17 cellular contexts compared by ENCODE assay signal in genomic region chrX:9859711-9860555, GRCh38.
DNase-seq lines count a peak whose midpoint lies in the region; ATAC-seq, FAIRE-seq and TF ChIP-seq lines count a peak whose summit lies in the region.
"Had no signal": no experiment of that assay in that cellular context is flagged by ENCODE, and none has a peak within 500 bp of the region (broad histone marks: within the 10 kb centered on the region; RNA-seq: fewer than 3 reads in every experiment).

No MANE protein-coding gene starts in this region.

- H3K56ac ChIP-seq in IMR-90 (ENCODE audit: extremely low read depth, insufficient read depth, low read length) (no peak overlapping the region), H9 (ENCODE audit: insufficient read length, low read depth, low read length) (no peak overlapping the region)

- no peaks in the 10 kb centered on the region for H3K36me3 Mint-ChIP-seq in astrocyte (ENCODE audit: low read depth, unreplicated experiment)
- peaks cover 20 to 23% (median 20%) of the 10 kb centered on the region in 3 experiments for H3K36me3 Mint-ChIP-seq in H9 (ENCODE audit: insufficient read depth in 1 of 3, low read depth in 3 of 3)

- H3K4ac ChIP-seq in IMR-90 (ENCODE audit: low read depth, low read length), result peak overlapping the region; percentile 64
- H3K4ac ChIP-seq in H9 (ENCODE audit: low read depth, low read length), result no peak overlapping the region

- H3K4me2 ChIP-seq in IMR-90 (ENCODE audit: low read depth, low read length) (no peak overlapping the region), astrocyte (ENCODE audit: low read length) (peak overlapping the region; percentile 57), H9 (ENCODE audit: insufficient read depth, insufficient read length, low read length) (no peak overlapping the region)

- H3T11ph ChIP-seq in H9 (ENCODE audit: low read length), result no peak overlapping the region

- H3K9me3 ChIP-seq in IMR-90 (ENCODE audit: control insufficient read depth, insufficient read depth, low read length), result no peaks in the 10 kb centered on the region; the same call in 1 of the 2 replicates
- no peaks in the 10 kb centered on the region for H3K9me3 ChIP-seq in astrocyte (ENCODE audit: insufficient read depth, low read depth, low read length)
- H3K9me3 ChIP-seq in ascending aorta, result no peaks in the 10 kb centered on the region
- H3K9me3 ChIP-seq in H9 (ENCODE audit: control insufficient read depth, low read depth, low read length), result no peaks in the 10 kb centered on the region
- H3K9me3 ChIP-seq: ovary, tibial nerve had no signal

- H3K4me3 ChIP-seq in IMR-90 (ENCODE audit: insufficient read depth, low read depth, low read length) (no peak overlapping the region), astrocyte (ENCODE audit: insufficient read depth, low read depth, low read length) (no peak overlapping the region), ascending aorta (no peak overlapping the region)
- H3K4me3 ChIP-seq: K562, ovary, tibial nerve had no signal

- H2AK5ac ChIP-seq in IMR-90 (ENCODE audit: low read depth, low read length) (peak overlapping the region; percentile 13; the same call in 1 of the 2 replicates), H9 (ENCODE audit: insufficient read length, low read length) (no peak overlapping the region)

- H3K36me3 ChIP-seq in IMR-90 (ENCODE audit: control insufficient read depth, insufficient read depth, low read length) (no peaks in the 10 kb centered on the region), astrocyte (ENCODE audit: insufficient read depth, low read length) (no peaks in the 10 kb centered on the region), ascending aorta (no peaks in the 10 kb centered on the region)
- H3K36me3 ChIP-seq: ovary, tibial nerve had no signal

- 40% methylated on average over 1 of the region's 14 CpGs; no CpG with 5 or more reads in 1 of the 2 experiments for WGBS in IMR-90 (ENCODE audit: extremely low coverage in 2 of 2, insufficient read length in 1 of 2), 2 experiments
- WGBS in H9 (ENCODE audit: extremely low coverage, insufficient read length, low lambda C conversion rate), result no CpG with 5 or more reads among the region's 14 CpGs

- H2BK15ac ChIP-seq in IMR-90 (ENCODE audit: low read depth, low read length) (no peak overlapping the region), H9 (ENCODE audit: low read depth, low read length) (no peak overlapping the region)

- H3K9ac ChIP-seq in IMR-90 (ENCODE audit: low read depth, low read length), result no peak overlapping the region
- no peak overlapping the region for H3K9ac ChIP-seq in astrocyte (ENCODE audit: low read length)
- no peak overlapping the region for H3K9ac ChIP-seq in H9 (ENCODE audit: extremely low read depth, insufficient read length, low read length)

- H3K23ac ChIP-seq in IMR-90 (ENCODE audit: low read depth, low read length) (no peak overlapping the region), H9 (ENCODE audit: insufficient read length, low read depth, low read length) (no peak overlapping the region)

- intact Hi-C loops in IMR-90 (cut with micrococcal nuclease) (no loop called here), ascending aorta (cut with DNase I) (no loop called here)

- H3K9me1 ChIP-seq in IMR-90 (ENCODE audit: insufficient read depth, low read length), result peaks cover 3% of the 10 kb centered on the region; the same call in 1 of the 2 replicates

- H2BK20ac ChIP-seq in IMR-90 (ENCODE audit: low read depth, low read length), result peak overlapping the region; percentile 76
- H2BK20ac ChIP-seq in H9 (ENCODE audit: low read depth, low read length, poor library complexity, severe bottlenecking), result no peak overlapping the region

- POLR2A ChIA-PET in IMR-90 (lab: Charles Lee; ENCODE audit: unreplicated experiment), result no interaction called here

- peak overlapping the region; percentile 24 for H2AFZ ChIP-seq in IMR-90 (replicated peaks; ENCODE audit: low read length, poor library complexity)
- no peak overlapping the region for H2AFZ ChIP-seq in astrocyte (ENCODE audit: low read depth, low read length)
- no peak overlapping the region for H2AFZ ChIP-seq in H9 (ENCODE audit: low read length)

- no peak for TF ChIP-seq POLR2A in IMR-90 (IDR thresholded peaks at IDR 0.05; ENCODE audit: low read depth, low read length)

- H3K18ac ChIP-seq in IMR-90 (ENCODE audit: low read depth, low read length), result 0 out of 2 replicates have a peak overlapping the region, but pooled peaks have one; percentile 27
- no peak overlapping the region for H3K18ac ChIP-seq in H9 (ENCODE audit: insufficient read length, low read depth, low read length)

- FAIRE-seq in astrocyte (lab: Jason Lieb, UNC), result no peak
- FAIRE-seq: K562 had no signal

- H4K20me1 ChIP-seq in IMR-90 (ENCODE audit: insufficient read depth, low read length) (no peaks in the 10 kb centered on the region), astrocyte (ENCODE audit: insufficient read depth, low read length) (no peaks in the 10 kb centered on the region), H9 (ENCODE audit: control insufficient read depth, insufficient read depth, insufficient read length) (no peaks in the 10 kb centered on the region)

- H3K27ac Mint-ChIP-seq in astrocyte (ENCODE audit: unreplicated experiment) (peak overlapping the region; percentile 84), H9 (no peak overlapping the region; a peak in 1 of 7 replicates)
- H3K27ac Mint-ChIP-seq: activated CD4-positive, alpha-beta T cell treated with anti-CD3 and anti-CD28 coated beads, Interleukin-2, amount 10 ng/mL, durations not matched to agents 24 days and 14 days; stimulated activated naive B cell treated with anti-CD40 and anti-IgM and Interleukin-4, amounts not matched to agents 10 μg/mL and 1 μg/mL and 100 μg/mL, for 72 hours had no signal

- H3K79me1 ChIP-seq in IMR-90 (ENCODE audit: low read depth in 1 of 2, low read length in 2 of 2) (no peaks in the 10 kb centered on the region), H9 (ENCODE audit: insufficient read depth, low read depth, low read length, poor library complexity, severe bottlenecking) (peaks cover 3% of the 10 kb centered on the region)

- H3K4me3 Mint-ChIP-seq in astrocyte (ENCODE audit: unreplicated experiment), result no peak overlapping the region
- H3K4me3 Mint-ChIP-seq in H9, result no peak overlapping the region
- H3K4me3 Mint-ChIP-seq: activated CD4-positive, alpha-beta T cell treated with anti-CD3 and anti-CD28 coated beads, Interleukin-2, amount 10 ng/mL, durations not matched to agents 24 days and 14 days; stimulated activated naive B cell treated with anti-CD40 and anti-IgM and Interleukin-4, amounts not matched to agents 10 μg/mL and 1 μg/mL and 100 μg/mL, for 72 hours had no signal

- no peak overlapping the region for H2BK12ac ChIP-seq in H9 (ENCODE audit: insufficient read length, low read depth, low read length)

- no peak overlapping the region for H4K8ac ChIP-seq in IMR-90 (ENCODE audit: low read depth in 2 of 2, low read length in 2 of 2)
- H4K8ac ChIP-seq in H9 (replicated peaks; ENCODE audit: insufficient read length, low read depth, low read length), result no peak overlapping the region

- H3K4me1 Mint-ChIP-seq in astrocyte (ENCODE audit: low read depth, unreplicated experiment) (peaks cover 23% of the 10 kb centered on the region), H9 (peaks cover 18 to 29% of the 10 kb centered on the region in 2 experiments)
- H3K4me1 Mint-ChIP-seq: activated CD4-positive, alpha-beta T cell treated with anti-CD3 and anti-CD28 coated beads, Interleukin-2, amount 10 ng/mL, durations not matched to agents 24 days and 14 days had no signal

- H2BK120ac ChIP-seq in IMR-90 (ENCODE audit: low read depth, low read length) (peak overlapping the region; percentile 67), H9 (ENCODE audit: low read depth, low read length, poor library complexity, severe bottlenecking) (no peak overlapping the region)

- H2BK5ac ChIP-seq in IMR-90 (ENCODE audit: low read depth, low read length, poor library complexity, severe bottlenecking) (no peak overlapping the region), H9 (ENCODE audit: insufficient read length, low read length) (no peak overlapping the region)

- no peaks in the 10 kb centered on the region for H3K9me3 Mint-ChIP-seq in astrocyte (ENCODE audit: unreplicated experiment)
- H3K9me3 Mint-ChIP-seq in H9, result peaks cover 46 to 64% of the 10 kb centered on the region in 2 experiments
- H3K9me3 Mint-ChIP-seq: activated CD4-positive, alpha-beta T cell treated with anti-CD3 and anti-CD28 coated beads, Interleukin-2, amount 10 ng/mL, durations not matched to agents 24 days and 14 days; stimulated activated naive B cell treated with anti-CD40 and anti-IgM and Interleukin-4, amounts not matched to agents 10 μg/mL and 1 μg/mL and 100 μg/mL, for 72 hours had no signal

- no peak for TF ChIP-seq RAD21 in IMR-90 (IDR thresholded peaks at IDR 0.05; ENCODE audit: low read length)

- H3K27me3 Mint-ChIP-seq in astrocyte (ENCODE audit: low read depth, unreplicated experiment) (no peaks in the 10 kb centered on the region), H9 (ENCODE audit: low read depth) (no peaks in the 10 kb centered on the region; the same call in 1 of the 2 replicates)

- no peaks in the 10 kb centered on the region for H3K23me2 ChIP-seq in H9 (ENCODE audit: insufficient read length, low read depth, low read length, poor library complexity, severe bottlenecking)

- H4K91ac ChIP-seq in IMR-90 (ENCODE audit: insufficient read depth, low read depth, low read length), result peak overlapping the region; percentile 45
- H4K91ac ChIP-seq in H9 (ENCODE audit: insufficient read length, low read depth, low read length), result no peak overlapping the region

- peak; percentile 59 for ATAC-seq in IMR-90 (ENCODE audit: low read depth)
- ATAC-seq: K562; left colon; stimulated activated naive B cell treated with anti-CD40 and anti-IgM and Interleukin-4, amounts not matched to agents 10 μg/mL and 1 μg/mL and 100 μg/mL, for 72 hours had no signal

- no peak for TF ChIP-seq CTCF in IMR-90 (conservative IDR thresholded peaks at IDR 0.05; ENCODE audit: low read depth, low read length)
- TF ChIP-seq CTCF in astrocyte (IDR thresholded peaks at IDR 0.05; ENCODE audit: insufficient read depth, low read depth, low read length), result no peak
- no peak for TF ChIP-seq CTCF in ascending aorta (IDR thresholded peaks at IDR 0.05)
- no peak for TF ChIP-seq CTCF in H9 (conservative IDR thresholded peaks at IDR 0.05)

- in situ Hi-C loops in IMR-90 (cut with MboI; ENCODE audit: low sequenced_read_pairs), result no loop called here

- BruUV-seq in IMR-90 (replicated peaks; lab: Mats Ljungman, UMichigan), result no TSS peak

- H3K14ac ChIP-seq in IMR-90 (replicated peaks; ENCODE audit: low read depth, low read length) (peak overlapping the region; percentile 60), H9 (ENCODE audit: insufficient read depth, low read length) (no peak overlapping the region)

- H3K27ac ChIP-seq in IMR-90 (ENCODE audit: insufficient read depth, low read length) (no peak overlapping the region), astrocyte (ENCODE audit: low read depth, low read length) (peak overlapping the region; percentile 31), ascending aorta (no peak overlapping the region), H9 (ENCODE audit: insufficient read length, low read depth, low read length) (no peak overlapping the region)
- H3K27ac ChIP-seq: C4-2B, ovary, tibial nerve had no signal

- dilution Hi-C loops in IMR-90 (cut with HindIII; ENCODE audit: low sequenced_read_pairs, unreplicated experiment), result no loop called here

- H2AK9ac ChIP-seq in IMR-90 (replicated peaks; ENCODE audit: low read depth, low read length, poor library complexity), result peak overlapping the region; percentile 68

- DNase-seq in IMR-90 (peak; percentile 83), astrocyte (ENCODE audit: low read depth) (peak; percentile 85), kidney tubule cell (ENCODE audit: low spot score) (peak; percentile 47), ascending aorta (ENCODE audit: low spot score in 2 of 2) (no peak), H9 (no peak), OCI-M1 (lab: John Stamatoyannopoulos, UW) (no peak)
- no peak for DNase-seq in stimulated activated CD4-positive, alpha-beta T cell treated with anti-CD3 and anti-CD28 coated beads, Interleukin-15, amount 100 ng/mL, for 24 hours
- DNase-seq: activated CD4-positive, alpha-beta T cell treated with anti-CD3 and anti-CD28 coated beads, Interleukin-2, amount 10 ng/mL, durations not matched to agents 24 days and 14 days; activated CD8-positive, alpha-beta memory T cell treated with anti-CD3 and anti-CD28 coated beads, Interleukin-2, amount 50 U/mL, for 48 hours; left colon; NK-92 treated with Interleukin-12 subunit alpha and Interleukin-12 subunit beta, amount 100 ng/mL, for 24 hours; ovary; SHP77 treated with DMSO at 0.1 percent for 48 hours; stimulated activated naive B cell treated with anti-CD40 and anti-IgM and Interleukin-4, amounts not matched to agents 10 μg/mL and 1 μg/mL and 100 μg/mL, for 72 hours had no signal

- H4K5ac ChIP-seq in IMR-90 (ENCODE audit: low read depth, low read length) (no peak overlapping the region), H9 (ENCODE audit: insufficient read length, low read depth, low read length) (no peak overlapping the region)

- H3K4me1 ChIP-seq in IMR-90 (ENCODE audit: control insufficient read depth, insufficient read depth, low read length) (peaks cover 6% of the 10 kb centered on the region), astrocyte (ENCODE audit: insufficient read depth, low read length) (peaks cover 8% of the 10 kb centered on the region), ascending aorta (no peaks in the 10 kb centered on the region), H9 (ENCODE audit: insufficient read depth, low read length) (peaks cover 5% of the 10 kb centered on the region; the same call in 1 of the 2 replicates)
- H3K4me1 ChIP-seq: tibial nerve had no signal

- H3K79me2 ChIP-seq in astrocyte (ENCODE audit: insufficient read depth, low read length), result no peaks in the 10 kb centered on the region
- H3K79me2 ChIP-seq in H9 (ENCODE audit: insufficient read depth, low read length), result no peaks in the 10 kb centered on the region; the same call in 1 of the 2 replicates

- H3K27me3 ChIP-seq in IMR-90 (ENCODE audit: control insufficient read depth, insufficient read depth, low read length) (no peaks in the 10 kb centered on the region), astrocyte (ENCODE audit: insufficient read depth, low read length) (no peaks in the 10 kb centered on the region), ascending aorta (no peaks in the 10 kb centered on the region), H9 (ENCODE audit: insufficient read depth, low read length) (no peaks in the 10 kb centered on the region)
- H3K27me3 ChIP-seq: ovary, tibial nerve had no signal

- CTCF ChIA-PET in IMR-90 (lab: Yijun Ruan, JAX), result no interaction called here

Comparison
In these comparisons a context has a peak if more than half of its experiments do, and no peak if none do; other contexts are left out.
1. DNase-seq: peak in IMR-90 (single experiment), astrocyte (single experiment) and kidney tubule cell (single experiment); none in ascending aorta (0 of 2), stimulated activated CD4-positive, alpha-beta T cell treated with anti-CD3 and anti-CD28 coated beads, Interleukin-15, amount 100 ng/mL, for 24 hours (single experiment), H9 (single experiment) and OCI-M1 (single experiment).